In the genomic region with DNA sequence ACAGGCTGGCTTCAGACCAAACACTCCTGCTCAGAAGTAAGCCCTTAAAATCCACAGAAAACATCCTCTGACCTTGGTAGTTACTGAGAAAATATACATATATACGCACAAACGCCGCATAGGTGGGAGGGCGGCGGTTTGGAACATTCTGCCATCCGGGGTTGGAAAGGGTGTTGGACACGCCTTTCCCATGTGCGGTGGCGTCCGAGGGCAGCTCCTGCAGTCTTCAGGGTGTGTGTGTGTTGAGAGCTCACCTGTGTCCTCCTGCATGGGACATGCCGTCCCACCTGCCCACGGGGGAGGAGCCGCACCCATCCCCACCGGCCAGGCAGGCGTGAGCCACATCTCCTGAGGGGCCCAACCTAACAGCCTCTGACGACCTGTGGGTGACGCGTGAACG, we compare ENCODE assay signal across 1 cellular context.
TF ChIP-seq lines count a peak whose summit lies in the region.

No MANE protein-coding gene starts in this region.

TF ChIP-seq in GM23338, 12 proteins besides CTCF, POLR2A, EP300 and RAD21 (continued from another document):
- no peak for TF ChIP-seq ETS1 (IDR thresholded peaks at IDR 0.05)
TF ChIP-seq in GM23338: peak in this region for 0.
